Comparison of ENCODE assay signal across 1 cellular context in the genomic region with DNA sequence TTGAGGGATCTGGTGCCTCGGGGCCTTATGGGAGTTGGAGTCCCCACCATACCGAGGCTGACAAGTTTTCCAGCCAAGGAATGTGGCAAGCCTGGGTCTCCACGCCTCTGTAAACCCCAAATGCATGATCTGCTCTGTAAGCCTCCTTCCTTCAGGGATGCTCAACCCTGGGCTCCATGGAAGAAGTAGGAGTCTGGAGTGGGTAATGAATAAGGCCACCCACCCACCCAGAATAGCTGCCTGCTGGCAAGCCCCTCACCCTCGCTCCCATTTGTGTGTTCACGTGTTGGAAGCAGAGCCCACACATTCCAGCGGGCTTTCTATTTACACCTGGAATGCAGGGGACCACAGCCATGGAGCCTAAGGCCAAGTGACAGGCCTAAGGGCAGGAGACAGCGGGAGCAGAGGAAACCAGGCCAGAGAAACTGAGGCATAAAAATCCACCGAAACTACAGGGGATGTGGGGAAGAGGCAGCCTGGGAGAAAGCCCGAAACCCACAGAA.
TF ChIP-seq lines count a peak whose summit lies in the region.

No MANE protein-coding gene starts in this region.

TF ChIP-seq in endothelial cell of umbilical vein, 7 proteins besides CTCF, POLR2A, EP300 and RAD21:
- no peak for TF ChIP-seq JUN (IDR thresholded peaks at IDR 0.05; ENCODE audit: borderline replicate concordance, insufficient read depth, insufficient read length, low read depth)
- TF ChIP-seq MAX (IDR thresholded peaks at IDR 0.05; ENCODE audit: insufficient read depth, insufficient read length): no peak
- TF ChIP-seq GATA2 (IDR thresholded peaks at IDR 0.05; ENCODE audit: insufficient read depth, insufficient read length, low read depth, low read length): no peak
- TF ChIP-seq MYC (IDR thresholded peaks at IDR 0.05; ENCODE audit: low read depth, low read length): no peak
- TF ChIP-seq POLR2AphosphoS5 (IDR thresholded peaks at IDR 0.05; ENCODE audit: insufficient read depth, low read depth, low read length): no peak
- no peak for TF ChIP-seq EZH2 (IDR thresholded peaks at IDR 0.05; ENCODE audit: borderline replicate concordance, low read depth, low read length, severe bottlenecking)
- TF ChIP-seq FOS (IDR thresholded peaks at IDR 0.05; ENCODE audit: borderline replicate concordance, insufficient read depth, low read length): no peak
